Comparison of ENCODE assay signal across 22 cellular contexts in genomic region chr5:133801431-133801830, GRCh38.
A peak's percentile ranks its signal among the peaks of the same experiment; 100 is the strongest.
DNase-seq lines count a peak whose midpoint lies in the region; ATAC-seq, FAIRE-seq and TF ChIP-seq lines count a peak whose summit lies in the region.
"Had no signal": no experiment of that assay in that cellular context is flagged by ENCODE, and none has a peak within 500 bp of the region (broad histone marks: within the 10 kb centered on the region; RNA-seq: fewer than 3 reads in every experiment).

No MANE protein-coding gene starts in this region.

- H3K36me3 ChIP-seq in BLaER1 (no peaks in the 10 kb centered on the region), bronchial epithelial cell (ENCODE audit: control insufficient read depth, insufficient read depth, low read length) (no peaks in the 10 kb centered on the region), spleen (no peaks in the 10 kb centered on the region)
- H3K36me3 ChIP-seq: BE2C, HAP-1 had no signal

- H3K27me3 Mint-ChIP-seq in neural crest cell (ENCODE audit: low read depth), result no peaks in the 10 kb centered on the region

- no peaks in the 10 kb centered on the region for H4K20me1 ChIP-seq in BLaER1

- ATAC-seq in left ventricle myocardium superior, result no peak
- ATAC-seq: GM23338 had no signal

- no peak overlapping the region for H3K4me3 ChIP-seq in BLaER1
- H3K4me3 ChIP-seq in bronchial epithelial cell (ENCODE audit: low read depth, low read length), result no peak overlapping the region
- no peak overlapping the region for H3K4me3 ChIP-seq in spleen
- H3K4me3 ChIP-seq: GM23338, HAP-1 had no signal

- H3K27me3 ChIP-seq in BLaER1, result no peaks in the 10 kb centered on the region
- H3K27me3 ChIP-seq in bronchial epithelial cell (ENCODE audit: control insufficient read depth, insufficient read depth, low read length), result no peaks in the 10 kb centered on the region
- peaks cover 0 to 29% (median 0%) of the 10 kb centered on the region in 7 donors for H3K27me3 ChIP-seq in spleen (replicated peaks in 1 of 7)
- H3K27me3 ChIP-seq: BE2C had no signal

- intact Hi-C loops in spleen (cut with DNase I; ENCODE audit: low total_unique reads), result no loop called here
- intact Hi-C loops in left ventricle myocardium superior (cut with micrococcal nuclease), result no loop called here

- TF ChIP-seq POLR2A in spleen (IDR thresholded peaks at IDR 0.05), result no peak

- H3K4me3 Mint-ChIP-seq in neural crest cell, result no peak overlapping the region
- H3K4me3 Mint-ChIP-seq: GM23338, HFFc6 had no signal

- 85 to 93% (median 86%) methylated on average over 7 of the region's 7 CpGs for WGBS in spleen, 5 donors

- H3K9ac ChIP-seq in BLaER1, result no peak overlapping the region

- H3K4me1 ChIP-seq in BLaER1 (peaks cover 28% of the 10 kb centered on the region), spleen (no peaks in the 10 kb centered on the region)
- H3K4me1 ChIP-seq: BE2C, HAP-1 had no signal

- DNase-seq in bronchial epithelial cell (ENCODE audit: low read depth), result no peak
- DNase-seq in neural crest cell (ENCODE audit: low read depth, low spot score), result no peak
- peak; percentile 53 for DNase-seq in spleen
- DNase-seq in left ventricle myocardium superior, result no peak
- no peak for DNase-seq in AML-193 (lab: John Stamatoyannopoulos, UW)
- no peak for DNase-seq in DMS79 (lab: John Stamatoyannopoulos, UW)
- DNase-seq: BE2C; C1 segment of cervical spinal cord; Calu3; CD4-positive, alpha-beta memory T cell; COR-L47; DMS53; DND-41; HFFc6 had no signal

- H3K36me3 Mint-ChIP-seq in neural crest cell (ENCODE audit: low read depth), result no peaks in the 10 kb centered on the region
- H3K36me3 Mint-ChIP-seq: CD4-positive, alpha-beta memory T cell had no signal

- no peak overlapping the region for H3K27ac ChIP-seq in BLaER1
- no peak overlapping the region for H3K27ac ChIP-seq in spleen
- H3K27ac ChIP-seq: 22Rv1 had no signal

- peak overlapping the region; percentile 50 for H3K27ac Mint-ChIP-seq in neural crest cell (ENCODE audit: unreplicated experiment)
- H3K27ac Mint-ChIP-seq: CD4-positive, alpha-beta memory T cell; GM23338; HFFc6 had no signal

- H3K4me2 ChIP-seq in BLaER1, result peak overlapping the region; percentile 18
- H3K4me2 ChIP-seq: GM23338 had no signal

- H3K4me1 Mint-ChIP-seq in neural crest cell, result peaks cover 4% of the 10 kb centered on the region
- H3K4me1 Mint-ChIP-seq: CD4-positive, alpha-beta memory T cell had no signal

- TF ChIP-seq CTCF in bronchial epithelial cell (IDR thresholded peaks at IDR 0.05; ENCODE audit: insufficient read depth, low read length, severe bottlenecking) (no peak), neural crest cell (conservative IDR thresholded peaks at IDR 0.05) (no peak), spleen (IDR thresholded peaks at IDR 0.05 in 8 of 11, conservative IDR thresholded peaks at IDR 0.05 in 3 of 11) (no peak)

- H3K9me3 ChIP-seq in BLaER1, result peaks cover 7% of the 10 kb centered on the region; the same call in 1 of the 2 replicates
- peaks cover 0 to 5% (median 0%) of the 10 kb centered on the region in 8 donors for H3K9me3 ChIP-seq in spleen
- H3K9me3 ChIP-seq: BE2C, HAP-1 had no signal

- peak; percentile 32 for FAIRE-seq in bronchial epithelial cell (lab: Jason Lieb, UNC)
- FAIRE-seq: A204.1, G401.6, GM12892, H54 had no signal

- H3K9me3 Mint-ChIP-seq in neural crest cell, result no peaks in the 10 kb centered on the region
- H3K9me3 Mint-ChIP-seq: GM23338, HFFc6 had no signal
